24 cellular contexts compared by ENCODE assay signal in the genomic region with DNA sequence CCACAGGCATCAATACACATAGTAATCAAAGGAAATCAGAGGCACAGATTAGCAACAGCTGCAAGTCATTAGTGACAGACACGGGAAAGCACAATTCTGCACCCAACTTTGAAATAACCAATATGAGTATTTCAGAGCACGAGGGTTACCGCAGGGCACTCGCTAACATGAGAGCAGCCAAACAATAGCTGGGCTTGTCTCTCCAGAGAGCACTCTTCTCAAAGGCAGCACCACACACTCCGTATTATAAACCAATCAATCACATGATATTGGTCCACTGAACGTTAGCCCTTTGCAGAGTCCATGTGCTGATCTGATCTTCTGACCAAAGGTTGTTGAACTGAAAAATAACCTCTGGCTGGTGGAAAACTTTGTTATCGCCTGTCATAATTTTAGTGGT.
DNase-seq lines count a peak whose midpoint lies in the region; ATAC-seq, FAIRE-seq and TF ChIP-seq lines count a peak whose summit lies in the region.
"Had no signal": no experiment of that assay in that cellular context is flagged by ENCODE, and none has a peak within 500 bp of the region (broad histone marks: within the 10 kb centered on the region; RNA-seq: fewer than 3 reads in every experiment).

No MANE protein-coding gene starts in this region.

- ATAC-seq in HepG2, result no peak; the same call in 2 of the 3 replicates
- no peak for ATAC-seq in GM21447 (IDR thresholded peaks at IDR 0.05; ENCODE audit: unreplicated experiment)
- no peak for ATAC-seq in activated T-cell treated with anti-CD3 and anti-CD28 coated beads, Interleukin-2, amount 50 U/mL, for 4 hours
- ATAC-seq: gastroesophageal sphincter had no signal

- H3K36me3 Mint-ChIP-seq in activated T-cell treated with anti-CD3 and anti-CD28 coated beads, Interleukin-2, amount 50 U/mL, for 4 hours (ENCODE audit: insufficient read depth), result no peaks in the 10 kb centered on the region

- in situ Hi-C loops in HepG2 (cut with HindIII; ENCODE audit: extremely low pct_ligation_motif_present, low pct_unique_long_range_greater_than_20kb), result no loop called here

- no peaks in the 10 kb centered on the region for H3K4me1 ChIP-seq in liver (ENCODE audit: control insufficient read depth in 4 of 4, insufficient read depth in 4 of 4, low read length in 3 of 4)
- H3K4me1 ChIP-seq in HepG2 (ENCODE audit: insufficient read depth, low read length), result no peaks in the 10 kb centered on the region
- H3K4me1 ChIP-seq in OCI-LY3 (ENCODE audit: low read length), result peaks cover 42% of the 10 kb centered on the region
- H3K4me1 ChIP-seq: gastroesophageal sphincter, Peyer's patch, tibial artery had no signal

- H3K4me1 Mint-ChIP-seq in activated T-cell treated with anti-CD3 and anti-CD28 coated beads, Interleukin-2, amount 50 U/mL, for 4 hours (ENCODE audit: low read depth), result no peaks in the 10 kb centered on the region

- intact Hi-C loops in HepG2 (cut with micrococcal nuclease; ENCODE audit: unreplicated experiment), result no loop called here

- H3K4me2 ChIP-seq in HepG2 (ENCODE audit: low read depth, low read length), result no peak overlapping the region
- H3K4me2 ChIP-seq in OCI-LY3 (ENCODE audit: low read length), result peak overlapping the region; percentile 87

- no peak overlapping the region for H2AFZ ChIP-seq in HepG2 (ENCODE audit: low read length)
- H2AFZ ChIP-seq in OCI-LY3 (ENCODE audit: low read depth, low read length), result peak overlapping the region; percentile 80

- no peaks in the 10 kb centered on the region for H3K36me3 ChIP-seq in liver (ENCODE audit: control insufficient read depth in 4 of 4, insufficient read depth in 3 of 4, low read depth in 1 of 4, low read length in 3 of 4)
- no peaks in the 10 kb centered on the region for H3K36me3 ChIP-seq in HepG2 (replicated peaks in 1 of 2; ENCODE audit: control insufficient read depth in 1 of 2, insufficient read depth in 2 of 2, low read length in 2 of 2)
- H3K36me3 ChIP-seq in OCI-LY3 (replicated peaks; ENCODE audit: low read depth, low read length), result peaks cover 7% of the 10 kb centered on the region
- H3K36me3 ChIP-seq: cardiac muscle cell, gastroesophageal sphincter, Peyer's patch, tibial artery had no signal

- H3K9me3 ChIP-seq in liver (ENCODE audit: control insufficient read depth in 4 of 4, low read length in 3 of 4) (no peaks in the 10 kb centered on the region), HepG2 (ENCODE audit: low read length) (no peaks in the 10 kb centered on the region), OCI-LY3 (ENCODE audit: insufficient read depth, low read length) (peaks cover 5% of the 10 kb centered on the region; the same call in 1 of the 2 replicates)
- H3K9me3 ChIP-seq: Peyer's patch, tibial artery had no signal

- H3K4me3 Mint-ChIP-seq in activated T-cell treated with anti-CD3 and anti-CD28 coated beads, Interleukin-2, amount 50 U/mL, for 4 hours, result no peak overlapping the region
- H3K4me3 Mint-ChIP-seq: CD4-positive, alpha-beta T cell; T-helper 2 cell treated with Interferon-gamma antibody and Interleukin-4, amounts not matched to agents 5 μg/mL and 100 μg/mL, for 36 hours had no signal

- H3K79me2 ChIP-seq in HepG2 (ENCODE audit: insufficient read depth, low read length) (no peaks in the 10 kb centered on the region), OCI-LY3 (ENCODE audit: low read length) (no peaks in the 10 kb centered on the region)

- H3K27me3 Mint-ChIP-seq in activated T-cell treated with anti-CD3 and anti-CD28 coated beads, Interleukin-2, amount 50 U/mL, for 4 hours (ENCODE audit: low read depth), result peaks cover 32% of the 10 kb centered on the region

- H4K20me1 ChIP-seq in HepG2 (ENCODE audit: insufficient read depth, low read length) (no peaks in the 10 kb centered on the region), OCI-LY3 (ENCODE audit: insufficient read depth, low read length) (no peaks in the 10 kb centered on the region)

- H3K27me3 ChIP-seq in liver (ENCODE audit: control insufficient read depth in 4 of 4, insufficient read depth in 4 of 4, low read length in 3 of 4) (no peaks in the 10 kb centered on the region), HepG2 (ENCODE audit: control insufficient read depth in 1 of 2, insufficient read depth in 2 of 2, low read length in 2 of 2) (no peaks in the 10 kb centered on the region; a peak in 1 of 5 replicates), OCI-LY3 (ENCODE audit: low read depth, low read length) (no peaks in the 10 kb centered on the region)
- H3K27me3 ChIP-seq: cardiac muscle cell, Peyer's patch had no signal

- no peaks in the 10 kb centered on the region for H3K9me3 Mint-ChIP-seq in activated T-cell treated with anti-CD3 and anti-CD28 coated beads, Interleukin-2, amount 50 U/mL, for 4 hours
- H3K9me3 Mint-ChIP-seq: CD4-positive, alpha-beta T cell; T-helper 2 cell treated with Interferon-gamma antibody and Interleukin-4, amounts not matched to agents 5 μg/mL and 100 μg/mL, for 36 hours had no signal

- no peak for FAIRE-seq in HepG2 (lab: Jason Lieb, UNC)
- FAIRE-seq: kidney had no signal

- TF ChIP-seq CTCF in liver (IDR thresholded peaks at IDR 0.05; ENCODE audit: low read depth, low read length, missing input control), result no peak
- no peak for TF ChIP-seq CTCF in HepG2 (CRISPR knock-in tag; IDR thresholded peaks at IDR 0.05)
- TF ChIP-seq CTCF in OCI-LY3 (IDR thresholded peaks at IDR 0.05; ENCODE audit: low read depth, low read length), result no peak

- POLR2A ChIA-PET in HepG2 (lab: Yijun Ruan, JAX), result no interaction called here

- CTCF ChIA-PET in HepG2 (lab: Yijun Ruan, JAX; ENCODE audit: low intra/inter-chr PET ratio, low total read pairs), result no interaction called here

- H3K9ac ChIP-seq in liver (ENCODE audit: low read depth in 1 of 2, low read length in 2 of 2) (no peak overlapping the region), HepG2 (ENCODE audit: insufficient read depth, low read depth, low read length) (no peak overlapping the region), OCI-LY3 (ENCODE audit: low read length) (peak overlapping the region; percentile 60)

- no peak overlapping the region for H3K27ac ChIP-seq in liver (ENCODE audit: low read depth in 1 of 2, low read length in 2 of 2)
- no peak overlapping the region for H3K27ac ChIP-seq in HepG2 (ENCODE audit: extremely low read length, insufficient read depth, low read length)
- peak overlapping the region; percentile 88 for H3K27ac ChIP-seq in OCI-LY3 (ENCODE audit: low read length)
- H3K27ac ChIP-seq: cardiac muscle cell, gastroesophageal sphincter, Peyer's patch, SK-N-MC, tibial artery had no signal

- 57% methylated on average over 7 of the region's 7 CpGs for WGBS in liver
- 26% methylated on average over 6 of the region's 7 CpGs for WGBS in HepG2 (ENCODE audit: low lambda C conversion rate)

- H3K4me3 ChIP-seq in liver (ENCODE audit: low read depth in 1 of 3, low read length in 3 of 3), result no peak overlapping the region
- H3K4me3 ChIP-seq in HepG2 (replicated peaks in 1 of 3; ENCODE audit: insufficient read depth in 1 of 3, low read depth in 2 of 3, low read length in 3 of 3), result no peak overlapping the region
- peak overlapping the region; percentile 64 for H3K4me3 ChIP-seq in OCI-LY3 (ENCODE audit: low read length)
- H3K4me3 ChIP-seq: cardiac muscle cell, gastroesophageal sphincter, Peyer's patch, SK-N-MC, skin epidermis, tibial artery had no signal

- TF ChIP-seq EP300 in HepG2 (IDR thresholded peaks at IDR 0.05; ENCODE audit: low read depth in 2 of 2, low read length in 2 of 2), result no peak
- no peak for TF ChIP-seq EP300 in HepG2 (CRISPR knock-in tag; IDR thresholded peaks at IDR 0.05; ENCODE audit: borderline replicate concordance)

- BruUV-seq in HepG2 (replicated peaks; lab: Mats Ljungman, UMichigan), result no TSS peak

- TF ChIP-seq RAD21 in liver (IDR thresholded peaks at IDR 0.05) (no peak), HepG2 (CRISPR knock-in tag; IDR thresholded peaks at IDR 0.05) (no peak)

- TF ChIP-seq POLR2A in HepG2 (IDR thresholded peaks at IDR 0.05; ENCODE audit: insufficient read depth in 1 of 2, low read depth in 2 of 2, low read length in 2 of 2), result no peak

- no peak for DNase-seq in HepG2 (ENCODE audit: low spot score)
- DNase-seq in medulla oblongata (ENCODE audit: extremely low spot score), result peak; percentile 10
- no peak for DNase-seq in cortex of kidney (lab: John Stamatoyannopoulos, UW)
- no peak for DNase-seq in activated T-cell treated with anti-CD3 and anti-CD28 coated beads, Interleukin-2, amount 50 U/mL, for 4 hours
- DNase-seq in ecto neural progenitor cell (ENCODE audit: low spot score), result no peak
- DNase-seq: activated CD4-positive, alpha-beta T cell treated with anti-CD3 and anti-CD28 coated beads, Interleukin-2, amount 50 U/mL, for 48 hours; activated naive CD4-positive, alpha-beta T cell; CD4-positive, alpha-beta T cell; DMS53; GOT3; kidney; mammary epithelial cell; NK-92 treated with Interleukin-12 subunit alpha and Interleukin-12 subunit beta, amount 100 ng/mL, for 24 hours; Peyer's patch; stimulated activated naive CD4-positive, alpha-beta T cell; tibial artery had no signal

TF ChIP-seq in liver, 16 proteins besides CTCF, POLR2A, EP300 and RAD21:
- TF ChIP-seq HNF4A (conservative IDR thresholded peaks at IDR 0.05) (peak; percentile 43 to 76), YY1 (IDR thresholded peaks at IDR 0.05) (no peak), RXRA (IDR thresholded peaks at IDR 0.05) (peak; percentile 8 to 41)

TF ChIP-seq in HepG2, 621 proteins besides CTCF, POLR2A, EP300 and RAD21 (continues in another document):
- TF ChIP-seq, protein P1, sequence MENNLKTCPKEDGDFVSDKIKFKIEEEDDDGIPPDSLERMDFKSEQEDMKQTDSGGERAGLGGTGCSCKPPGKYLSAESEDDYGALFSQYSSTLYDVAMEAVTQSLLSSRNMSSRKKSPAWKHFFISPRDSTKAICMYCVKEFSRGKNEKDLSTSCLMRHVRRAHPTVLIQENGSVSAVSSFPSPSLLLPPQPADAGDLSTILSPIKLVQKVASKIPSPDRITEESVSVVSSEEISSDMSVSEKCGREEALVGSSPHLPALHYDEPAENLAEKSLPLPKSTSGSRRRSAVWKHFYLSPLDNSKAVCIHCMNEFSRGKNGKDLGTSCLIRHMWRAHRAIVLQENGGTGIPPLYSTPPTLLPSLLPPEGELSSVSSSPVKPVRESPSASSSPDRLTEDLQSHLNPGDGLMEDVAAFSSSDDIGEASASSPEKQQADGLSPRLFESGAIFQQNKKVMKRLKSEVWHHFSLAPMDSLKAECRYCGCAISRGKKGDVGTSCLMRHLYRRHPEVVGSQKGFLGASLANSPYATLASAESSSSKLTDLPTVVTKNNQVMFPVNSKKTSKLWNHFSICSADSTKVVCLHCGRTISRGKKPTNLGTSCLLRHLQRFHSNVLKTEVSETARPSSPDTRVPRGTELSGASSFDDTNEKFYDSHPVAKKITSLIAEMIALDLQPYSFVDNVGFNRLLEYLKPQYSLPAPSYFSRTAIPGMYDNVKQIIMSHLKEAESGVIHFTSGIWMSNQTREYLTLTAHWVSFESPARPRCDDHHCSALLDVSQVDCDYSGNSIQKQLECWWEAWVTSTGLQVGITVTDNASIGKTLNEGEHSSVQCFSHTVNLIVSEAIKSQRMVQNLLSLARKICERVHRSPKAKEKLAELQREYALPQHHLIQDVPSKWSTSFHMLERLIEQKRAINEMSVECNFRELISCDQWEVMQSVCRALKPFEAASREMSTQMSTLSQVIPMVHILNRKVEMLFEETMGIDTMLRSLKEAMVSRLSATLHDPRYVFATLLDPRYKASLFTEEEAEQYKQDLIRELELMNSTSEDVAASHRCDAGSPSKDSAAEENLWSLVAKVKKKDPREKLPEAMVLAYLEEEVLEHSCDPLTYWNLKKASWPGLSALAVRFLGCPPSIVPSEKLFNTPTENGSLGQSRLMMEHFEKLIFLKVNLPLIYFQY (CRISPR knock-in tag; IDR thresholded peaks at IDR 0.05; ENCODE audit: borderline replicate concordance), result no peak
